2 cellular contexts compared by ENCODE assay signal in genomic region chr15:69301101-69301500, GRCh38. TPM values are rescaled to one million over a fixed set of nuclear protein-coding genes. Genes with fewer than 3 reads are reported as not detected.
"Had no signal": no experiment of that assay in that cellular context is flagged by ENCODE, and none has a peak within 500 bp of the region (broad histone marks: within the 10 kb centered on the region; RNA-seq: fewer than 3 reads in every experiment).

No MANE protein-coding gene starts in this region.

RNA-seq across cellular contexts. Expression of gene PAQR5, which starts 2.4 kb away (rescaled TPM):
- total RNA-seq: lung microvascular endothelial cell had no signal
- polyA plus RNA-seq: naive thymus-derived CD4-positive, alpha-beta T cell had no signal
